ENCODE assay signal across 8 cellular contexts in the genomic region with DNA sequence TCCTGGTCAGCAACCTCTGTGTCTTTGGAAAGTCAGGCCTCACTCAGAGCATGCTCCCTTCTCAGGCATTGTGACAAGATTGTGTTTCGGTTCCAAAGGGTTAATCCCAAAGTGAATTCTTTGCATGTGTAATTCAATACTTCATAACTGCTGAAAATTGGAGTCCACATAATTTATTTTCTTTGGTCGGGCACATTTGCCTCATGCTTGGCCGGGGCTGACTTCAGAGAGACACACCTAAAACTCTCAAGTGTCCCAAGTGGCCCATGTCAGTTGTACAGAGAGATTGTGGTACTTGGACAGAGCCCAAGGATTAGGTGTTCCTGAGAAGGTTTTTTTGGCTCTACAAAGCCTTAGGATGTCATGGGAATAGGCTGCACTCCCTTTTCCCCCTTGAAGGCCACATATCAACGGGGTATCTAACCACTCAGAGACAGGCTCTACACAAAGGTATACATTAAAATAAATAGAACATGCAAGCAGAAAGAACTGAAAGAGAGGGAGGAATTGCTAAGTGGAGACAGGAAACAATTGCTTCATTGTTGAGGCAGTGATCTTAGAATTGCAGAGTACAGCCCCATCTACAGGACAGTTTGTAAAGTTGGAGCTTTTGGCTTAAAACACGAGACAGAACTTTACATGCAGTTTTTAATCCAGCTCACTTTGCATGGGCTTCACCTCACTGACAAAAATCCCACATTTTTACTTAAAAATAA.
DNase-seq lines count a peak whose midpoint lies in the region; ATAC-seq, FAIRE-seq and TF ChIP-seq lines count a peak whose summit lies in the region.

No MANE protein-coding gene starts in this region.

- no peaks in the 10 kb centered on the region for H3K9me3 ChIP-seq in BLaER1 treated with 17β-estradiol and CSF1 and Interleukin-3, amounts not matched to agents 10 nM and 100 nM (replicated peaks in 1 of 11)
- H3K9me3 ChIP-seq in keratinocyte (ENCODE audit: control insufficient read depth, low read depth, low read length) (no peaks in the 10 kb centered on the region), subcutaneous abdominal adipose tissue (ENCODE audit: control insufficient read depth in 5 of 5, low read length in 5 of 5) (no peaks in the 10 kb centered on the region)

- ATAC-seq in GM19372 (IDR thresholded peaks at IDR 0.05; ENCODE audit: low read depth, unreplicated experiment) (peak; percentile 6), HG03354 (IDR thresholded peaks at IDR 0.05; ENCODE audit: poor library complexity, severe bottlenecking, unreplicated experiment) (peak; percentile 45)
- ATAC-seq in activated CD8-positive, alpha-beta memory T cell treated with anti-CD3 and anti-CD28 coated beads, Interleukin-2, amount 10 ng/mL, durations not matched to agents 7 days and 5 days = no peak

- H2AFZ ChIP-seq in keratinocyte (ENCODE audit: control insufficient read depth, low read length) = no peak overlapping the region

- peak; percentile 52 to 71 (median 66) for TF ChIP-seq CTCF in keratinocyte (optimal IDR thresholded peaks at IDR 0.05 in 1 of 3, IDR thresholded peaks at IDR 0.05 in 1 of 3, conservative IDR thresholded peaks at IDR 0.05 in 1 of 3; ENCODE audit: extremely low read depth in 1 of 3, insufficient read depth in 2 of 3, low read length in 3 of 3)

- H3K4me3 Mint-ChIP-seq in activated CD8-positive, alpha-beta memory T cell treated with anti-CD3 and anti-CD28 coated beads, Interleukin-2, amount 10 ng/mL, durations not matched to agents 7 days and 5 days = no peak overlapping the region

- H3K36me3 Mint-ChIP-seq in activated CD8-positive, alpha-beta memory T cell treated with anti-CD3 and anti-CD28 coated beads, Interleukin-2, amount 10 ng/mL, durations not matched to agents 7 days and 5 days = no peaks in the 10 kb centered on the region

- no peaks in the 10 kb centered on the region for H3K9me3 Mint-ChIP-seq in activated CD8-positive, alpha-beta memory T cell treated with anti-CD3 and anti-CD28 coated beads, Interleukin-2, amount 10 ng/mL, durations not matched to agents 7 days and 5 days (ENCODE audit: low read depth)

- dilution Hi-C loops in keratinocyte (cut with MboI; ENCODE audit: extremely low pct_ligation_motif_present, low sequenced_read_pairs) = no loop called here

- H3K27ac Mint-ChIP-seq in activated CD8-positive, alpha-beta memory T cell treated with anti-CD3 and anti-CD28 coated beads, Interleukin-2, amount 10 ng/mL, durations not matched to agents 7 days and 5 days = no peak overlapping the region

- DNase-seq in NCI-H526 (lab: John Stamatoyannopoulos, UW) (peak; percentile 49 to 72), brain pericyte (ENCODE audit: low read depth, low spot score) (peak; percentile 66), keratinocyte (ENCODE audit: low read depth, low spot score) (no peak)
- DNase-seq in activated CD8-positive, alpha-beta memory T cell treated with anti-CD3 and anti-CD28 coated beads, Interleukin-2, amount 10 ng/mL, durations not matched to agents 7 days and 5 days = no peak

- peak overlapping the region; percentile 52 to 83 (median 73) for H3K27ac ChIP-seq in BLaER1 treated with 17β-estradiol and CSF1 and Interleukin-3, amounts not matched to agents 10 nM and 100 nM
- H3K27ac ChIP-seq in keratinocyte (ENCODE audit: control insufficient read depth, insufficient read depth, low read length) = no peak overlapping the region
- peak overlapping the region; percentile 90 for H3K27ac ChIP-seq in subcutaneous abdominal adipose tissue (ENCODE audit: low read depth, low read length)

- H3K4me2 ChIP-seq in BLaER1 treated with 17β-estradiol and CSF1 and Interleukin-3, amounts not matched to agents 10 nM and 100 nM = peak overlapping the region; percentile 54 to 91 (median 77)
- no peak overlapping the region for H3K4me2 ChIP-seq in keratinocyte (ENCODE audit: control insufficient read depth, extremely low read depth, insufficient read depth, low read depth, low read length)

- peak overlapping the region in 4 of 10 experiments; percentile 7 to 38 (median 9); a peak in 5 of 20 replicates for H3K4me3 ChIP-seq in BLaER1 treated with 17β-estradiol and CSF1 and Interleukin-3, amounts not matched to agents 10 nM and 100 nM
- H3K4me3 ChIP-seq in keratinocyte (ENCODE audit: control insufficient read depth in 2 of 3, extremely low read depth in 1 of 3, insufficient read depth in 2 of 3, low read depth in 1 of 3, low read length in 3 of 3) (no peak overlapping the region), subcutaneous abdominal adipose tissue (ENCODE audit: low read depth in 1 of 5, low read length in 5 of 5) (peak overlapping the region in 3 of 5 donors; percentile 5 to 34 (median 13))

- CTCF ChIA-PET in activated CD8-positive, alpha-beta memory T cell treated with anti-CD3 and anti-CD28 coated beads, Interleukin-2, amount 10 ng/mL, durations not matched to agents 7 days and 5 days (lab: Charles Lee) = no interaction called here

- peaks cover 34 to 59% (median 42%) of the 10 kb centered on the region in 10 experiments for H3K4me1 ChIP-seq in BLaER1 treated with 17β-estradiol and CSF1 and Interleukin-3, amounts not matched to agents 10 nM and 100 nM
- H3K4me1 ChIP-seq in keratinocyte (ENCODE audit: control insufficient read depth, extremely low read depth, insufficient read depth, low read length) = no peaks in the 10 kb centered on the region
- H3K4me1 ChIP-seq in subcutaneous abdominal adipose tissue (ENCODE audit: control insufficient read depth in 5 of 5, insufficient read depth in 5 of 5, low read length in 5 of 5) = peaks cover 2 to 43% (median 38%) of the 10 kb centered on the region in 5 donors

- no peaks in the 10 kb centered on the region for H3K9me1 ChIP-seq in keratinocyte (ENCODE audit: control insufficient read depth, extremely low read depth, insufficient read depth, low read length)

- H3K79me2 ChIP-seq in keratinocyte (ENCODE audit: control insufficient read depth, insufficient read depth, low read length) = no peaks in the 10 kb centered on the region

- FAIRE-seq in keratinocyte (lab: Jason Lieb, UNC) = peak; percentile 79

- peaks cover 22% of the 10 kb centered on the region for H3K27me3 Mint-ChIP-seq in activated CD8-positive, alpha-beta memory T cell treated with anti-CD3 and anti-CD28 coated beads, Interleukin-2, amount 10 ng/mL, durations not matched to agents 7 days and 5 days

- H3K9ac ChIP-seq in BLaER1 treated with 17β-estradiol and CSF1 and Interleukin-3, amounts not matched to agents 10 nM and 100 nM = peak overlapping the region; percentile 5 to 77 (median 59)
- no peak overlapping the region for H3K9ac ChIP-seq in keratinocyte (ENCODE audit: control insufficient read depth, extremely low read depth, insufficient read depth, low read length)
- H3K9ac ChIP-seq in subcutaneous abdominal adipose tissue (ENCODE audit: low read length in 5 of 5) = peak overlapping the region in 4 of 5 donors; percentile 40 to 70 (median 58)

- no peaks in the 10 kb centered on the region for H3K36me3 ChIP-seq in BLaER1 treated with 17β-estradiol and CSF1 and Interleukin-3, amounts not matched to agents 10 nM and 100 nM
- H3K36me3 ChIP-seq in keratinocyte (ENCODE audit: control insufficient read depth in 2 of 2, extremely low read depth in 1 of 2, insufficient read depth in 2 of 2, low read length in 2 of 2) (no peaks in the 10 kb centered on the region), subcutaneous abdominal adipose tissue (ENCODE audit: control insufficient read depth in 5 of 5, insufficient read depth in 5 of 5, low read length in 5 of 5) (no peaks in the 10 kb centered on the region)

- H3K4me1 Mint-ChIP-seq in activated CD8-positive, alpha-beta memory T cell treated with anti-CD3 and anti-CD28 coated beads, Interleukin-2, amount 10 ng/mL, durations not matched to agents 7 days and 5 days = peaks cover 17% of the 10 kb centered on the region

- H4K20me1 ChIP-seq in BLaER1 treated with 17β-estradiol and CSF1 and Interleukin-3, amounts not matched to agents 10 nM and 100 nM = no peaks in the 10 kb centered on the region
- no peaks in the 10 kb centered on the region for H4K20me1 ChIP-seq in keratinocyte (ENCODE audit: control insufficient read depth, extremely low read depth, insufficient read depth, low read length)

- H3K27me3 ChIP-seq in BLaER1 treated with 17β-estradiol and CSF1 and Interleukin-3, amounts not matched to agents 10 nM and 100 nM = no peaks in the 10 kb centered on the region
- no peaks in the 10 kb centered on the region for H3K27me3 ChIP-seq in keratinocyte (ENCODE audit: control insufficient read depth, extremely low read depth, insufficient read depth, low read length)
- no peaks in the 10 kb centered on the region for H3K27me3 ChIP-seq in subcutaneous abdominal adipose tissue (ENCODE audit: control insufficient read depth in 5 of 5, insufficient read depth in 4 of 5, low read length in 5 of 5)

Comparison
In these comparisons a context has a peak if more than half of its experiments do, and no peak if none do; other contexts are left out.
1. H3K4me3 ChIP-seq: peak in subcutaneous abdominal adipose tissue (3 of 5); none in keratinocyte (0 of 3).
2. DNase-seq: peak in NCI-H526 (2 of 2) and brain pericyte (single experiment); none in keratinocyte (single experiment) and activated CD8-positive, alpha-beta memory T cell treated with anti-CD3 and anti-CD28 coated beads, Interleukin-2, amount 10 ng/mL, durations not matched to agents 7 days and 5 days (single experiment).